ENCODE assay signal across 16 cellular contexts in the genomic region with DNA sequence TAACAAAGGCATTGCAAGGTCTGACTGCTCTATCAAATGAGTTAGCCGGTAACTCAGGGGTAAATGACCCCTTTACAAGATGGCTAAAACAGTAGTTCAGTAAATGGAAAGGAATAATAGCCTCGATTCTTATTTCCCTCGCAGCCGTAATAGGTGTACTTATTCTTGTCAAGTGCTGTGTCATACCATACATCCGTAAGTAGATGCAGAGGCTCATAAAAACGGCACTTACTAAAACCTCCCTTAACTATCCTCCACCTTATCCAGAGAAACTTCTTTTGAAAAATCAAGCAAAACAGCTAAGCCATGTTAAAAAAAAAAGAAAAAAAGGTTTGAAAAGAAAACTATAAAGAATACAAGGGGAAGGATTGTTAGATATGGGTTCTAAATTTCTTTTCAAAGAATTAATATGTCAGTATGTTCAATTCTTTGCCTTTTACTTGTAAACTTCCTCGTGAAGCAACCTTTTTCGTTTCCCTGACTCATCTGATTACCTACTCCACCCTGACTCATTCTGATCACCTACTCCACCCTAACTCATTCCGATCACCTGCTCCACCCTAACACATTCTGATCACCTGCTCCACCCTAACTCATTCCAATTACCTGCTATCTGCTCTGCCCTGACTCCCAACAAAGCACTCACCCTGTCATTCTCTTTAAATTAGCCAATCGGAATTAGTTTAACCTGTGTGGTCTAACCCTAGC.
DNase-seq lines count a peak whose midpoint lies in the region; ATAC-seq, FAIRE-seq and TF ChIP-seq lines count a peak whose summit lies in the region.
"Had no signal": no experiment of that assay in that cellular context is flagged by ENCODE, and none has a peak within 500 bp of the region (broad histone marks: within the 10 kb centered on the region; RNA-seq: fewer than 3 reads in every experiment).

No MANE protein-coding gene starts in this region.

- H3K9me3 Mint-ChIP-seq in GM23338, result peaks cover 6% of the 10 kb centered on the region; the same call in 1 of the 3 replicates
- peaks cover 0 to 2% (median 0%) of the 10 kb centered on the region in 8 donors for H3K9me3 Mint-ChIP-seq in CD4-positive, alpha-beta memory T cell
- H3K9me3 Mint-ChIP-seq: HFFc6 had no signal

- H3K4me1 ChIP-seq in GM23338 (ENCODE audit: insufficient read depth) (no peaks in the 10 kb centered on the region), PC-9 (replicated peaks; ENCODE audit: insufficient read depth) (peaks cover 12% of the 10 kb centered on the region; the same call in 1 of the 2 replicates)
- no peaks in the 10 kb centered on the region for H3K4me1 ChIP-seq in CD4-positive, alpha-beta memory T cell (ENCODE audit: insufficient read depth, low read length)

- CTCF ChIA-PET in PC-9 (lab: Charles Lee), result no interaction called here
- CTCF ChIA-PET in CD4-positive, alpha-beta memory T cell (lab: Charles Lee; ENCODE audit: partially characterized antibody), result no interaction called here

- H3K36me3 ChIP-seq in GM23338 (ENCODE audit: insufficient read depth) (no peaks in the 10 kb centered on the region), PC-9 (ENCODE audit: low read depth) (no peaks in the 10 kb centered on the region)
- H3K36me3 ChIP-seq in CD4-positive, alpha-beta memory T cell (ENCODE audit: insufficient read depth, low read length), result no peaks in the 10 kb centered on the region

- H3K4me3 ChIP-seq in GM23338 (no peak overlapping the region), PC-9 (no peak overlapping the region)
- no peak overlapping the region for H3K4me3 ChIP-seq in CD4-positive, alpha-beta memory T cell (ENCODE audit: low read length in 2 of 2)

- no peak overlapping the region for H2AFZ ChIP-seq in GM23338
- H2AFZ ChIP-seq in PC-9, result no peak overlapping the region

- H3K9me2 ChIP-seq in GM23338 (ENCODE audit: insufficient read depth), result peaks cover 6% of the 10 kb centered on the region; the same call in 1 of the 2 replicates
- H3K9me2 ChIP-seq in PC-9 (ENCODE audit: insufficient read depth), result no peaks in the 10 kb centered on the region

- no peak for ATAC-seq in GM23338
- peak; percentile 67 for ATAC-seq in esophagus mucosa
- ATAC-seq: Right ventricle myocardium inferior had no signal

- no peak for DNase-seq in GM23338 (ENCODE audit: low spot score)
- DNase-seq in PC-9, result peak; percentile 3 to 62
- peak; percentile 1 for DNase-seq in putamen (ENCODE audit: low spot score)
- no peak for DNase-seq in NCI-H510A (lab: John Stamatoyannopoulos, UW)
- no peak for DNase-seq in H54 (ENCODE audit: insufficient read length, low spot score)
- DNase-seq in CD4-positive, alpha-beta memory T cell, result no peak
- DNase-seq in superior temporal gyrus (ENCODE audit: extremely low spot score), result no peak
- DNase-seq: EL, HFFc6, NCI-H187, NCI-H69 had no signal

- H4K20me1 ChIP-seq in GM23338 (replicated peaks; ENCODE audit: insufficient read depth) (no peaks in the 10 kb centered on the region), PC-9 (ENCODE audit: insufficient read depth) (no peaks in the 10 kb centered on the region)

- H3K9me3 ChIP-seq in PC-9 (ENCODE audit: insufficient read depth, low read depth), result no peaks in the 10 kb centered on the region
- H3K9me3 ChIP-seq in CD4-positive, alpha-beta memory T cell (ENCODE audit: control insufficient read depth in 1 of 2, low read length in 2 of 2), result no peaks in the 10 kb centered on the region

- peaks cover under 1% of the 10 kb centered on the region for H3K27me3 Mint-ChIP-seq in GM23338 (ENCODE audit: insufficient read depth, low read depth, poor library complexity)
- H3K27me3 Mint-ChIP-seq in CD4-positive, alpha-beta memory T cell, result no peaks in the 10 kb centered on the region

- H3K4me3 Mint-ChIP-seq in GM23338, result no peak overlapping the region
- H3K4me3 Mint-ChIP-seq in CD4-positive, alpha-beta memory T cell, result no peak overlapping the region
- H3K4me3 Mint-ChIP-seq: HFFc6 had no signal

- POLR2A ChIA-PET in PC-9 (lab: Charles Lee; ENCODE audit: unreplicated experiment), result no interaction called here
- POLR2A ChIA-PET in CD4-positive, alpha-beta memory T cell (lab: Charles Lee; ENCODE audit: partially characterized antibody), result no interaction called here

- no peaks in the 10 kb centered on the region for H3K36me3 Mint-ChIP-seq in GM23338 (ENCODE audit: low read depth)
- no peaks in the 10 kb centered on the region for H3K36me3 Mint-ChIP-seq in CD4-positive, alpha-beta memory T cell

- H3K4me1 Mint-ChIP-seq in GM23338, result no peaks in the 10 kb centered on the region
- peaks cover 0 to 1% (median 0%) of the 10 kb centered on the region in 4 donors for H3K4me1 Mint-ChIP-seq in CD4-positive, alpha-beta memory T cell

- H3F3A ChIP-seq in GM23338 (replicated peaks; ENCODE audit: low read depth), result no peaks in the 10 kb centered on the region
- H3F3A ChIP-seq in PC-9 (ENCODE audit: insufficient read depth, low read depth), result no peaks in the 10 kb centered on the region

- H3K27ac ChIP-seq in GM23338 (ENCODE audit: low read depth) (no peak overlapping the region), PC-9 (peak overlapping the region; percentile 51; the same call in 1 of the 2 replicates)
- H3K27ac ChIP-seq in CD4-positive, alpha-beta memory T cell (ENCODE audit: low read depth, low read length), result no peak overlapping the region
- H3K27ac ChIP-seq: C4-2B had no signal

- no peak for TF ChIP-seq POLR2A in H54 (IDR thresholded peaks at IDR 0.05; ENCODE audit: low read depth, low read length)

- FAIRE-seq in H54 (lab: Jason Lieb, UNC), result no peak
- FAIRE-seq: H1, HTR-8/SVneo had no signal

- no peaks in the 10 kb centered on the region for H3K79me2 ChIP-seq in GM23338 (replicated peaks; ENCODE audit: insufficient read depth)
- H3K79me2 ChIP-seq in PC-9 (ENCODE audit: low read depth), result no peaks in the 10 kb centered on the region

- H3K27ac Mint-ChIP-seq in GM23338, result peak overlapping the region; percentile 12; the same call in 1 of the 2 replicates
- no peak overlapping the region for H3K27ac Mint-ChIP-seq in CD4-positive, alpha-beta memory T cell
- H3K27ac Mint-ChIP-seq: HFFc6 had no signal

- H3K4me2 ChIP-seq in GM23338 (no peak overlapping the region), PC-9 (0 out of 2 replicates have a peak overlapping the region, but pooled peaks have one; percentile 16)

- TF ChIP-seq CTCF in GM23338 (conservative IDR thresholded peaks at IDR 0.05; ENCODE audit: low read depth in 2 of 2) (no peak), PC-9 (conservative IDR thresholded peaks at IDR 0.05) (no peak)

- H3K27me3 ChIP-seq in GM23338 (ENCODE audit: insufficient read depth) (no peaks in the 10 kb centered on the region), PC-9 (ENCODE audit: insufficient read depth, low read depth) (no peaks in the 10 kb centered on the region)
- H3K27me3 ChIP-seq in CD4-positive, alpha-beta memory T cell (ENCODE audit: insufficient read depth, low read length), result no peaks in the 10 kb centered on the region

- BruUV-seq in PC-9 (replicated peaks; lab: Mats Ljungman, UMichigan), result no TSS peak

- intact Hi-C loops in PC-9 (cut with micrococcal nuclease; ENCODE audit: unreplicated experiment), result no loop called here
- intact Hi-C loops in CD4-positive, alpha-beta memory T cell (cut with micrococcal nuclease), result no loop called here

TF ChIP-seq in GM23338, 12 proteins besides CTCF, POLR2A, EP300 and RAD21 (continues in another document):
- TF ChIP-seq JUNB (IDR thresholded peaks at IDR 0.05; ENCODE audit: unreplicated experiment) (no peak), ZNF114 (CRISPR knock-in tag; IDR thresholded peaks at IDR 0.05) (no peak), POLR2AphosphoS5 (IDR thresholded peaks at IDR 0.05; ENCODE audit: low read depth) (no peak)

Comparison
In these comparisons a context has a peak if more than half of its experiments do, and no peak if none do; other contexts are left out.
1. DNase-seq: peak in PC-9 (2 of 2) and putamen (single experiment); none in GM23338 (single experiment), NCI-H510A (single experiment), H54 (single experiment), CD4-positive, alpha-beta memory T cell (0 of 5) and superior temporal gyrus (single experiment).